ENCODE assay signal across 32 cellular contexts in genomic region chr14:81834308-81834707, GRCh38.
"Had no signal": no experiment of that assay in that cellular context is flagged by ENCODE, and none has a peak within 500 bp of the region (broad histone marks: within the 10 kb centered on the region; RNA-seq: fewer than 3 reads in every experiment).

No MANE protein-coding gene starts in this region.

- H3K27ac ChIP-seq: cardiac muscle cell, colonic mucosa, gastrocnemius medialis, heart left ventricle, WERI-Rb-1 had no signal

- H3K36me3 ChIP-seq: cardiac muscle cell, colonic mucosa, gastrocnemius medialis, heart left ventricle, WERI-Rb-1 had no signal

- H3K27ac Mint-ChIP-seq: activated B cell treated with CpG ODN at 0.5 μM for 24 hours; activated CD8-positive, alpha-beta T cell treated with anti-CD3 and anti-CD28 coated beads for 36 hours; activated naive CD8-positive, alpha-beta T cell; activated T-helper 17 cell treated with anti-CD3 and anti-CD28 coated beads, Interleukin-2, amount 50 U/mL, for 72 hours; T-helper 17 cell; T-helper 2 cell treated with Interferon-gamma antibody and Interleukin-4, amounts not matched to agents 5 μg/mL and 100 μg/mL, for 36 hours had no signal

- H3K27me3 Mint-ChIP-seq: activated B cell treated with CpG ODN at 0.5 μM for 24 hours; activated CD8-positive, alpha-beta T cell treated with anti-CD3 and anti-CD28 coated beads for 36 hours; activated naive CD8-positive, alpha-beta T cell; activated T-helper 17 cell treated with anti-CD3 and anti-CD28 coated beads, Interleukin-2, amount 50 U/mL, for 72 hours; T-helper 17 cell had no signal

- H3K4me3 ChIP-seq: cardiac muscle cell, colonic mucosa, gastrocnemius medialis, heart left ventricle had no signal

- H3K4me1 ChIP-seq: colonic mucosa, gastrocnemius medialis had no signal

- H3K4me3 Mint-ChIP-seq: activated B cell treated with CpG ODN at 0.5 μM for 24 hours; activated CD8-positive, alpha-beta T cell treated with anti-CD3 and anti-CD28 coated beads for 36 hours; activated naive CD8-positive, alpha-beta T cell; activated T-cell treated with anti-CD3 and anti-CD28 coated beads, Interleukin-2, amount 50 U/mL, for 4 hours; activated T-helper 17 cell treated with anti-CD3 and anti-CD28 coated beads, Interleukin-2, amount 50 U/mL, for 72 hours; T-helper 17 cell; T-helper 2 cell treated with Interferon-gamma antibody and Interleukin-4, amounts not matched to agents 5 μg/mL and 100 μg/mL, for 36 hours had no signal

- H3K9me3 ChIP-seq: colonic mucosa, gastrocnemius medialis had no signal

- DNase-seq: activated B cell treated with CpG ODN at 0.5 μM for 24 hours; activated CD4-positive, alpha-beta T cell treated with anti-CD3 and anti-CD28 coated beads for 48 hours; activated CD4-positive, alpha-beta T cell treated with anti-CD3 and anti-CD28 coated beads, Interleukin-2, amount 50 U/mL, for 1 hour; activated CD4-positive, alpha-beta T cell treated with anti-CD3 and anti-CD28 coated beads, Interleukin-2, amount 50 U/mL, for 48 hours; activated CD8-positive, alpha-beta memory T cell treated with anti-CD3 and anti-CD28 coated beads for 24 hours; activated CD8-positive, alpha-beta T cell treated with anti-CD3 and anti-CD28 coated beads for 36 hours; activated effector memory CD4-positive, alpha-beta T cell treated with Interleukin-2 at 50 U/mL for 16 hours; activated gamma-delta T cell treated with Interleukin-2 at 50 U/mL for 16 hours; activated naive CD4-positive, alpha-beta T cell treated with anti-CD3 and anti-CD28 coated beads, Interleukin-2, amount 50 U/mL, for 16 hours; activated naive CD4-positive, alpha-beta T cell treated with Interleukin-2 at 50 U/mL for 16 hours; activated T-cell treated with anti-CD3 and anti-CD28 coated beads, Interleukin-2, amount 50 U/mL, for 4 hours; amniotic stem cell; anterior cingulate cortex; central memory CD4-positive, alpha-beta T cell; cerebellar nuclear complex; colonic mucosa; effector CD8-positive, alpha-beta T cell; foreskin fibroblast; gastrocnemius medialis; glutamatergic neuron; heart left ventricle; T-helper 1 cell; T-helper 17 cell; T1000; WERI-Rb-1 had no signal

- H3K27me3 ChIP-seq: cardiac muscle cell, colonic mucosa, gastrocnemius medialis, heart left ventricle had no signal

- H3K4me1 Mint-ChIP-seq: activated B cell treated with CpG ODN at 0.5 μM for 24 hours; activated T-helper 17 cell treated with anti-CD3 and anti-CD28 coated beads, Interleukin-2, amount 50 U/mL, for 72 hours; T-helper 17 cell had no signal

- FAIRE-seq: astrocyte, endometrium, endothelial cell of umbilical vein had no signal
